In the genomic region with DNA sequence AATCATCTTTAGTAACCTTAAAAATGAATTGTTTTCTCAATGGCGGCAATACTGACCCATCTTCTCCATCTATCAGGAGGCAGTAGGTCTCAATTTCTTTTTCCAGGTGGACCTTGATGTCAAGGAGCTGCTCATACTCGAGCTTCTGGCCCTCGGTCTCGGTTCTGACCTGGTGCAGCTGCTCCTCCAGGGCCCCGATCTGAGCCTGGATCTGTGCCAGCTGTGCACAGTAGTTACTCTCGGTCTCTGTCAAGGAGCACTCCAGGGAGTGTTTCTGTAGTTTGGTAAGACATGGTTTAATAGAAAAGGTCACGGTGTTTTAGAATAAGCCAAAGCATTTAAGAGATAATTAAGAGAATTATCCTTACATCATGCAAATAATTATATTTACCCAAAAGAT, we compare ENCODE assay signal across 32 cellular contexts. TPM values are rescaled to one million over a fixed set of nuclear protein-coding genes. Genes with fewer than 3 reads are reported as not detected.
"Had no signal": no experiment of that assay in that cellular context is flagged by ENCODE, and none has a peak within 500 bp of the region (broad histone marks: within the 10 kb centered on the region; RNA-seq: fewer than 3 reads in every experiment).

No MANE protein-coding gene starts in this region.

- H3K27me3 ChIP-seq: ascending aorta had no signal

- H3K4me1 ChIP-seq: ascending aorta, body of pancreas had no signal

- H3K9me3 Mint-ChIP-seq: activated CD4-positive, alpha-beta memory T cell treated with anti-CD3 and anti-CD28 coated beads for 36 hours; activated CD4-positive, alpha-beta T cell treated with anti-CD3 and anti-CD28 coated beads, Interleukin-2, amount 10 ng/mL, durations not matched to agents 7 days and 5 days; activated naive CD4-positive, alpha-beta T cell treated with anti-CD3 and anti-CD28 coated beads, Interleukin-2, amount 50 U/mL, for 72 hours; activated naive CD8-positive, alpha-beta T cell treated with anti-CD3 and anti-CD28 coated beads, Interleukin-2, amount 50 U/mL, for 24 hours; activated T-cell treated with anti-CD3 and anti-CD28 coated beads, Interleukin-2, amount 50 U/mL, for 4 hours had no signal

- ATAC-seq: activated naive CD4-positive, alpha-beta T cell treated with anti-CD3 and anti-CD28 coated beads, Interleukin-2, amount 50 U/mL, for 72 hours; activated naive CD8-positive, alpha-beta T cell treated with anti-CD3 and anti-CD28 coated beads, Interleukin-2, amount 50 U/mL, for 24 hours; activated T-cell treated with anti-CD3 and anti-CD28 coated beads, Interleukin-2, amount 50 U/mL, for 4 hours; body of pancreas; Right ventricle myocardium inferior had no signal

- DNase-seq: activated CD4-positive, alpha-beta memory T cell treated with anti-CD3 and anti-CD28 coated beads for 36 hours; activated CD4-positive, alpha-beta T cell treated with anti-CD3 and anti-CD28 coated beads, Interleukin-2, amount 10 ng/mL, durations not matched to agents 7 days and 5 days; activated CD4-positive, CD25-positive, alpha-beta regulatory T cell; activated CD8-positive, alpha-beta memory T cell treated with anti-CD3 and anti-CD28 coated beads for 24 hours; activated effector memory CD4-positive, alpha-beta T cell treated with anti-CD3 and anti-CD28 coated beads, Interleukin-2, amount 50 U/mL, for 16 hours; activated naive CD4-positive, alpha-beta T cell treated with Interleukin-2 at 50 U/mL for 16 hours; activated naive CD8-positive, alpha-beta T cell treated with anti-CD3 and anti-CD28 coated beads, Interleukin-2, amount 50 U/mL, for 24 hours; activated T-cell treated with anti-CD3 and anti-CD28 coated beads, Interleukin-2, amount 50 U/mL, for 4 hours; amniotic stem cell; body of pancreas; central memory CD4-positive, alpha-beta T cell; cortex of kidney; KG1; MG63; MV-4-11; NCI-H1092 treated with DMSO at 0.1 percent for 48 hours; NCI-H1436 treated with DMSO at 0.1 percent for 48 hours; NCI-H2029; NCI-H2107; NCI-H526; RPMI8226; SK-N-SH; T-helper 1 cell had no signal

- H3K36me3 Mint-ChIP-seq: activated CD4-positive, alpha-beta memory T cell treated with anti-CD3 and anti-CD28 coated beads for 36 hours; activated naive CD4-positive, alpha-beta T cell treated with anti-CD3 and anti-CD28 coated beads, Interleukin-2, amount 50 U/mL, for 72 hours had no signal

- H3K4me1 Mint-ChIP-seq: activated naive CD8-positive, alpha-beta T cell treated with anti-CD3 and anti-CD28 coated beads, Interleukin-2, amount 50 U/mL, for 24 hours had no signal

- H3K27ac ChIP-seq: ascending aorta, body of pancreas, VCaP had no signal

- H3K4me3 ChIP-seq: ascending aorta, body of pancreas, MG63 had no signal

- H3K36me3 ChIP-seq: ascending aorta, MG63 had no signal

- H3K4me3 Mint-ChIP-seq: activated CD4-positive, alpha-beta memory T cell treated with anti-CD3 and anti-CD28 coated beads for 36 hours; activated CD4-positive, alpha-beta T cell treated with anti-CD3 and anti-CD28 coated beads, Interleukin-2, amount 10 ng/mL, durations not matched to agents 7 days and 5 days; activated naive CD8-positive, alpha-beta T cell treated with anti-CD3 and anti-CD28 coated beads, Interleukin-2, amount 50 U/mL, for 24 hours; activated T-cell treated with anti-CD3 and anti-CD28 coated beads, Interleukin-2, amount 50 U/mL, for 4 hours had no signal

- H3K9me3 ChIP-seq: ascending aorta, body of pancreas, MG63, SK-N-SH had no signal

- H3K27ac Mint-ChIP-seq: activated CD4-positive, alpha-beta memory T cell treated with anti-CD3 and anti-CD28 coated beads for 36 hours; activated CD4-positive, alpha-beta T cell treated with anti-CD3 and anti-CD28 coated beads, Interleukin-2, amount 10 ng/mL, durations not matched to agents 7 days and 5 days; activated naive CD4-positive, alpha-beta T cell treated with anti-CD3 and anti-CD28 coated beads, Interleukin-2, amount 50 U/mL, for 72 hours; activated naive CD8-positive, alpha-beta T cell treated with anti-CD3 and anti-CD28 coated beads, Interleukin-2, amount 50 U/mL, for 24 hours had no signal

RNA-seq across cellular contexts. Expression of gene KRT27, which starts 4.9 kb away (rescaled TPM):
- total RNA-seq: activated CD4-positive, alpha-beta memory T cell treated with anti-CD3 and anti-CD28 coated beads for 36 hours; activated CD4-positive, alpha-beta T cell treated with anti-CD3 and anti-CD28 coated beads, Interleukin-2, amount 10 ng/mL, durations not matched to agents 7 days and 5 days; activated naive CD4-positive, alpha-beta T cell treated with anti-CD3 and anti-CD28 coated beads, Interleukin-2, amount 50 U/mL, for 72 hours; activated T-cell treated with anti-CD3 and anti-CD28 coated beads, Interleukin-2, amount 50 U/mL, for 4 hours; ascending aorta; body of pancreas; bronchial epithelial cell; chondrocyte; NCI-H460; OCI-LY7; Right ventricle myocardium inferior; T-helper 2 cell treated with Interferon-gamma antibody and Interleukin-4, amounts not matched to agents 100 ng/mL and 5 ng/mL, for 36 hours had no signal

RNA-seq across cellular contexts. Expression of gene KRT26, which starts 5.5 kb away (rescaled TPM):
- total RNA-seq: activated CD4-positive, alpha-beta memory T cell treated with anti-CD3 and anti-CD28 coated beads for 36 hours; activated CD4-positive, alpha-beta T cell treated with anti-CD3 and anti-CD28 coated beads, Interleukin-2, amount 10 ng/mL, durations not matched to agents 7 days and 5 days; activated naive CD4-positive, alpha-beta T cell treated with anti-CD3 and anti-CD28 coated beads, Interleukin-2, amount 50 U/mL, for 72 hours; activated T-cell treated with anti-CD3 and anti-CD28 coated beads, Interleukin-2, amount 50 U/mL, for 4 hours; ascending aorta; body of pancreas; bronchial epithelial cell; chondrocyte; NCI-H460; OCI-LY7; Right ventricle myocardium inferior; T-helper 2 cell treated with Interferon-gamma antibody and Interleukin-4, amounts not matched to agents 100 ng/mL and 5 ng/mL, for 36 hours had no signal

RNA-seq across cellular contexts. Expression of gene KRT28, which starts 22.3 kb away (rescaled TPM):
- total RNA-seq: activated CD4-positive, alpha-beta memory T cell treated with anti-CD3 and anti-CD28 coated beads for 36 hours; activated CD4-positive, alpha-beta T cell treated with anti-CD3 and anti-CD28 coated beads, Interleukin-2, amount 10 ng/mL, durations not matched to agents 7 days and 5 days; activated naive CD4-positive, alpha-beta T cell treated with anti-CD3 and anti-CD28 coated beads, Interleukin-2, amount 50 U/mL, for 72 hours; activated T-cell treated with anti-CD3 and anti-CD28 coated beads, Interleukin-2, amount 50 U/mL, for 4 hours; ascending aorta; body of pancreas; bronchial epithelial cell; chondrocyte; NCI-H460; OCI-LY7; Right ventricle myocardium inferior; T-helper 2 cell treated with Interferon-gamma antibody and Interleukin-4, amounts not matched to agents 100 ng/mL and 5 ng/mL, for 36 hours had no signal

RNA-seq across cellular contexts. Expression of gene KRT25, which starts 22.3 kb away (rescaled TPM):
- total RNA-seq: activated CD4-positive, alpha-beta memory T cell treated with anti-CD3 and anti-CD28 coated beads for 36 hours; activated CD4-positive, alpha-beta T cell treated with anti-CD3 and anti-CD28 coated beads, Interleukin-2, amount 10 ng/mL, durations not matched to agents 7 days and 5 days; activated naive CD4-positive, alpha-beta T cell treated with anti-CD3 and anti-CD28 coated beads, Interleukin-2, amount 50 U/mL, for 72 hours; activated T-cell treated with anti-CD3 and anti-CD28 coated beads, Interleukin-2, amount 50 U/mL, for 4 hours; ascending aorta; body of pancreas; bronchial epithelial cell; chondrocyte; NCI-H460; OCI-LY7; Right ventricle myocardium inferior; T-helper 2 cell treated with Interferon-gamma antibody and Interleukin-4, amounts not matched to agents 100 ng/mL and 5 ng/mL, for 36 hours had no signal
